In genomic region chr12:49232940-49233841, GRCh38 we compare ENCODE assay signal across 1 cellular context.
TF ChIP-seq lines count a peak whose summit lies in the region.

No MANE protein-coding gene starts in this region.

TF ChIP-seq in K562, 482 proteins besides CTCF, POLR2A, EP300 and RAD21 (continued from another document and continues in another):
- TF ChIP-seq CREB3L1 (IDR thresholded peaks at IDR 0.05; ENCODE audit: borderline replicate concordance, low read depth) (0 out of 2 replicates have a peak, but pooled peaks have one; percentile 30), FOXM1 (IDR thresholded peaks at IDR 0.05; ENCODE audit: low read depth) (peak; percentile 87; the same call in 1 of the 2 replicates), FOXM1 (CRISPR knock-in tag; IDR thresholded peaks at IDR 0.05; ENCODE audit: low read depth) (no peak), SRSF7 (optimal IDR thresholded peaks at IDR 0.05; ENCODE audit: low read depth, low read length) (no peak), ZNF274 (IDR thresholded peaks at IDR 0.05; ENCODE audit: borderline replicate concordance, low read depth, low read length) (peak; percentile 78), DLX4 (CRISPR knock-in tag; IDR thresholded peaks at IDR 0.05) (no peak), ELK1 (CRISPR knock-in tag; IDR thresholded peaks at IDR 0.05) (no peak), SMAD3 (CRISPR knock-in tag; conservative IDR thresholded peaks at IDR 0.05) (no peak; the same call in 1 of the 2 replicates), ZNF174 (CRISPR knock-in tag; IDR thresholded peaks at IDR 0.05) (no peak), ZNF75A (CRISPR knock-in tag; IDR thresholded peaks at IDR 0.05) (no peak), SNRNP70 (optimal IDR thresholded peaks at IDR 0.05; ENCODE audit: low read depth, low read length) (no peak), E2F4 (CRISPR knock-in tag; IDR thresholded peaks at IDR 0.05; ENCODE audit: low read depth) (no peak), E2F6 (IDR thresholded peaks at IDR 0.05; ENCODE audit: borderline replicate concordance in 1 of 2, extremely low read depth in 1 of 2, insufficient read depth in 1 of 2, insufficient read length in 1 of 2, low read depth in 1 of 2, low read length in 1 of 2, poor library complexity in 1 of 2, severe bottlenecking in 1 of 2) (peak; percentile 16 to 57), ZFP36 (IDR thresholded peaks at IDR 0.05; ENCODE audit: low read depth, low read length, partially characterized antibody) (no peak), TGIF2 (CRISPR knock-in tag; IDR thresholded peaks at IDR 0.05) (no peak), ZBTB8A (IDR thresholded peaks at IDR 0.05; ENCODE audit: partially characterized antibody) (no peak), FOXK1 (CRISPR knock-in tag; IDR thresholded peaks at IDR 0.05; ENCODE audit: borderline replicate concordance) (0 out of 2 replicates have a peak, but pooled peaks have one; percentile 46), PATZ1 (CRISPR knock-in tag; IDR thresholded peaks at IDR 0.05; ENCODE audit: borderline replicate concordance) (no peak), ATF4 (CRISPR knock-in tag; IDR thresholded peaks at IDR 0.05) (no peak), CAMTA2 (CRISPR knock-in tag; conservative IDR thresholded peaks at IDR 0.05) (no peak), BRF2 (IDR thresholded peaks at IDR 0.05; ENCODE audit: borderline replicate concordance, insufficient read depth, insufficient read length) (no peak), ZNF146 (CRISPR knock-in tag; IDR thresholded peaks at IDR 0.05; ENCODE audit: unreplicated experiment) (no peak), ZNF224 (CRISPR knock-in tag; IDR thresholded peaks at IDR 0.05) (no peak), PHTF2 (CRISPR knock-in tag; IDR thresholded peaks at IDR 0.05) (no peak), BCOR (IDR thresholded peaks at IDR 0.05) (peak; percentile 91), CBX1 (IDR thresholded peaks at IDR 0.05; ENCODE audit: low read depth) (peak; percentile 39; the same call in 1 of the 2 replicates), ATF2 (CRISPR knock-in tag; IDR thresholded peaks at IDR 0.05) (no peak), ZNF311 (CRISPR knock-in tag; IDR thresholded peaks at IDR 0.05) (no peak), FOXA3 (CRISPR knock-in tag; conservative IDR thresholded peaks at IDR 0.05 in 1 of 2, IDR thresholded peaks at IDR 0.05 in 1 of 2) (no peak), ZNF175 (CRISPR knock-in tag; IDR thresholded peaks at IDR 0.05; ENCODE audit: low read depth) (peak; percentile 75), MBD2 (IDR thresholded peaks at IDR 0.05; ENCODE audit: borderline replicate concordance, low read depth) (no peak; the same call in none of the 2 replicates), NRF1 (conservative IDR thresholded peaks at IDR 0.05 in 1 of 2, IDR thresholded peaks at IDR 0.05 in 1 of 2) (peak; percentile 51 to 62; a peak in 3 of 4 replicates), ZBTB7A (IDR thresholded peaks at IDR 0.05; ENCODE audit: borderline replicate concordance, control insufficient read depth, low read depth, low read length) (no peak), ZNF584 (CRISPR knock-in tag; IDR thresholded peaks at IDR 0.05; ENCODE audit: low read depth) (no peak), OTX1 (CRISPR knock-in tag; IDR thresholded peaks at IDR 0.05) (no peak), SUPT5H (IDR thresholded peaks at IDR 0.05) (no peak), HNRNPLL (IDR thresholded peaks at IDR 0.05; ENCODE audit: low read depth, low read length, poor library complexity, severe bottlenecking) (peak; percentile 46), ZZZ3 (IDR thresholded peaks at IDR 0.05) (no peak), PCBP2 (IDR thresholded peaks at IDR 0.05; ENCODE audit: low read depth, low read length, poor library complexity, severe bottlenecking) (no peak), DPF2 (IDR thresholded peaks at IDR 0.05) (peak; percentile 98), HMGN3 (IDR thresholded peaks at IDR 0.05; ENCODE audit: borderline replicate concordance, extremely low read depth, insufficient read length, low read depth, low read length) (peak; percentile 85), ZNF57 (CRISPR knock-in tag; IDR thresholded peaks at IDR 0.05) (no peak), KDM1A (IDR thresholded peaks at IDR 0.05) (peak; percentile 98 to 99), FOXP4 (CRISPR knock-in tag; IDR thresholded peaks at IDR 0.05; ENCODE audit: borderline replicate concordance) (peak; percentile 29), ZKSCAN8 (CRISPR knock-in tag; IDR thresholded peaks at IDR 0.05) (peak; percentile 84), SOX6 (IDR thresholded peaks at IDR 0.05) (peak; percentile 95), GTF2E2 (tag; IDR thresholded peaks at IDR 0.05) (peak; percentile 44; the same call in 1 of the 2 replicates), ZNF696 (CRISPR knock-in tag; conservative IDR thresholded peaks at IDR 0.05) (no peak), ATF3 (IDR thresholded peaks at IDR 0.05) (0 out of 2 replicates have a peak, but pooled peaks have one; percentile 28), ATF3 (CRISPR knock-in tag; conservative IDR thresholded peaks at IDR 0.05) (peak; percentile 43; the same call in 1 of the 2 replicates), NR0B1 (IDR thresholded peaks at IDR 0.05; ENCODE audit: partially characterized antibody) (no peak), CREB5 (CRISPR knock-in tag; IDR thresholded peaks at IDR 0.05) (no peak)
